In genomic region chr14:103745424-103745823, GRCh38 we compare ENCODE assay signal across 20 cellular contexts.
"Had no signal": no experiment of that assay in that cellular context is flagged by ENCODE, and none has a peak within 500 bp of the region (broad histone marks: within the 10 kb centered on the region; RNA-seq: fewer than 3 reads in every experiment).

No MANE protein-coding gene starts in this region.

- H3K27me3 ChIP-seq: body of pancreas, colonic mucosa, dorsolateral prefrontal cortex, gastroesophageal sphincter, tibial nerve had no signal

- ATAC-seq: activated naive CD8-positive, alpha-beta T cell treated with anti-CD3 and anti-CD28 coated beads, Interleukin-2, amount 50 U/mL, for 24 hours; body of pancreas; gastroesophageal sphincter; left cardiac atrium; lower lobe of right lung; naive thymus-derived CD4-positive, alpha-beta T cell had no signal

- H3K9me3 ChIP-seq: body of pancreas, colonic mucosa, gastroesophageal sphincter, lower lobe of right lung, tibial nerve had no signal

- DNase-seq: activated CD4-positive, alpha-beta memory T cell treated with anti-CD3 and anti-CD28 coated beads for 36 hours; activated CD4-positive, alpha-beta T cell treated with anti-CD3 and anti-CD28 coated beads for 4 hours; activated CD4-positive, CD25-positive, alpha-beta regulatory T cell; activated effector memory CD4-positive, alpha-beta T cell treated with anti-CD3 and anti-CD28 coated beads, Interleukin-2, amount 50 U/mL, for 16 hours; activated naive CD4-positive, alpha-beta T cell treated with anti-CD3 and anti-CD28 coated beads, Interleukin-2, amount 50 U/mL, for 16 hours; activated naive CD8-positive, alpha-beta T cell treated with anti-CD3 and anti-CD28 coated beads, Interleukin-2, amount 50 U/mL, for 24 hours; activated T-cell treated with anti-CD3 and anti-CD28 coated beads for 4 hours; anterior cingulate cortex; body of pancreas; colonic mucosa; left cardiac atrium; lower lobe of right lung; mesendoderm; naive thymus-derived CD4-positive, alpha-beta T cell; occipital lobe; stimulated activated CD4-positive, alpha-beta T cell treated with anti-CD3 and anti-CD28 coated beads, Interleukin-12 subunit alpha, Interleukin-12 subunit beta, amount 100 ng/mL, for 4 hours; substantia nigra had no signal

- H3K4me1 ChIP-seq: body of pancreas, colonic mucosa, lower lobe of right lung had no signal

- H3K27ac ChIP-seq: body of pancreas, colonic mucosa, gastroesophageal sphincter, lower lobe of right lung had no signal

- H3K36me3 ChIP-seq: colonic mucosa had no signal

- H3K4me3 ChIP-seq: body of pancreas, colonic mucosa, dorsolateral prefrontal cortex, gastroesophageal sphincter, lower lobe of right lung, tibial nerve had no signal
